Comparison of ENCODE assay signal across 9 cellular contexts in the genomic region with DNA sequence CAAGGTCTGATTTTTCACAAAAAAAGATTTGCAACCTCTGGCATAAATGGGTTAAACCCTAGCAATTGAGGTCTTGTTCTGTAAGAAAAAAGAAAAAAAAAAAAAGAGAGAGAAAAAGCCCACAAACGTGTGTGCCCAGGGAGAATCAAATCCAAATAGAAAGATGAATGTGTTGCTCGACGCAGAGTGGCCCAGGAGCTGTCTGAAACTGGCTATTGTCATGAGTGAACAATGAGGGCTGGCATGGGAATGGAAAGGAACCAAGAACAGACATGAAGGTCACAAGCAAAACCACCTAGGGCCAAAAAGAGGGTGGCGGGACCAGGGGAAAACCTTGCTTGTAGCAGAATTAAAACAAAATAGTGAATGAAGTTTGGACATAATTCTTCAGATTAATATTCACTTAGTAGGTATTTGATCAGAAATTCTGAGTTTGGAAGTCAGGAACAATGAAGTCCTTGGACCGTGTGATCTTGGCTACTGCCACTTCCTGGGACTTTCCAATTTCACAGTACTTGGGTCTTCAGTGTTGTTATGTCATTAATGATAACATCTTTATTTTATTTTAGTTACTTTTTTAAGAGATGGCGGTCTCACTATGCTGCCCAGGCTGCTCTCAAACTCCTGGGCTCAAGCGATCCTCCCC. TPM values are rescaled to one million over a fixed set of nuclear protein-coding genes. Genes with fewer than 3 reads are reported as not detected.
DNase-seq lines count a peak whose midpoint lies in the region; ATAC-seq and TF ChIP-seq lines count a peak whose summit lies in the region.
"Had no signal": no experiment of that assay in that cellular context is flagged by ENCODE, and none has a peak within 500 bp of the region (broad histone marks: within the 10 kb centered on the region; RNA-seq: fewer than 3 reads in every experiment).

No MANE protein-coding gene starts in this region.

- no peaks in the 10 kb centered on the region for H3K9me3 Mint-ChIP-seq in activated B cell treated with CpG ODN at 0.5 μM for 24 hours
- H3K9me3 Mint-ChIP-seq in stimulated activated naive CD8-positive, alpha-beta T cell treated with anti-CD3 and anti-CD28 coated beads, Interleukin-15, amount 100 ng/mL, for 72 hours = no peaks in the 10 kb centered on the region

- H3K4me1 Mint-ChIP-seq in activated B cell treated with CpG ODN at 0.5 μM for 24 hours = peaks cover 73% of the 10 kb centered on the region
- H3K4me1 Mint-ChIP-seq in stimulated activated naive CD8-positive, alpha-beta T cell treated with anti-CD3 and anti-CD28 coated beads, Interleukin-15, amount 100 ng/mL, for 72 hours = peaks cover 74% of the 10 kb centered on the region

- peaks cover 78% of the 10 kb centered on the region for H3F3A ChIP-seq in SK-N-SH (replicated peaks; ENCODE audit: insufficient read depth)

- TF ChIP-seq CTCF in SK-N-SH (IDR thresholded peaks at IDR 0.05) = no peak
- no peak for TF ChIP-seq CTCF in activated B cell treated with CpG ODN at 0.5 μM for 24 hours (IDR thresholded peaks at IDR 0.05)

- H4K20me1 ChIP-seq in SK-N-SH (ENCODE audit: insufficient read depth) = peaks cover 72% of the 10 kb centered on the region

- H3K9ac ChIP-seq in SK-N-SH = peak overlapping the region; percentile 100; the same call in 1 of the 2 replicates

- 36% methylated on average over 7 of the region's 7 CpGs for WGBS in SK-N-SH (ENCODE audit: low lambda C conversion rate)

- H2AFZ ChIP-seq in SK-N-SH (ENCODE audit: low read depth) = no peak overlapping the region

- peaks cover 82% of the 10 kb centered on the region for H3K79me2 ChIP-seq in SK-N-SH (ENCODE audit: insufficient read depth)

- peaks cover 67% of the 10 kb centered on the region for H3K36me3 Mint-ChIP-seq in activated B cell treated with CpG ODN at 0.5 μM for 24 hours (ENCODE audit: low read depth)

- peak overlapping the region; percentile 78 to 89; a peak in 3 of 4 replicates for H3K4me3 ChIP-seq in SK-N-SH (ENCODE audit: low read depth in 2 of 2, low read length in 1 of 2)

- H3K27ac Mint-ChIP-seq in activated B cell treated with CpG ODN at 0.5 μM for 24 hours = peak overlapping the region; percentile 74
- H3K27ac Mint-ChIP-seq in stimulated activated naive CD8-positive, alpha-beta T cell treated with anti-CD3 and anti-CD28 coated beads, Interleukin-15, amount 100 ng/mL, for 72 hours = peak overlapping the region; percentile 81 to 100

- peaks cover 52 to 72% of the 10 kb centered on the region in 2 experiments for H3K36me3 ChIP-seq in SK-N-SH (replicated peaks in 1 of 2; ENCODE audit: control insufficient read depth in 1 of 2, insufficient read depth in 2 of 2, low read length in 1 of 2)

- H3K4me2 ChIP-seq in SK-N-SH = peak overlapping the region; percentile 96

- ATAC-seq in SK-N-SH treated with all-trans-retinoic acid at 6 μM for 48 hours = no peak
- no peak for ATAC-seq in activated B cell treated with CpG ODN at 0.5 μM for 24 hours (ENCODE audit: low read depth)
- ATAC-seq in stimulated activated naive CD8-positive, alpha-beta T cell treated with anti-CD3 and anti-CD28 coated beads, Interleukin-15, amount 100 ng/mL, for 72 hours = no peak
- no peak for ATAC-seq in HG03520 (IDR thresholded peaks at IDR 0.05; ENCODE audit: unreplicated experiment)

- no peaks in the 10 kb centered on the region for H3K27me3 Mint-ChIP-seq in activated B cell treated with CpG ODN at 0.5 μM for 24 hours
- H3K27me3 Mint-ChIP-seq in stimulated activated naive CD8-positive, alpha-beta T cell treated with anti-CD3 and anti-CD28 coated beads, Interleukin-15, amount 100 ng/mL, for 72 hours = no peaks in the 10 kb centered on the region

- CTCF ChIA-PET in SK-N-SH (lab: Yijun Ruan, JAX) (interaction anchor here (0.9 to 2.3 kb wide), 4 partner anchors 13 to 314 kb away, joined by 3 to 11 read pairs (median 4); no protein-coding TSS in a partner anchor), activated B cell treated with CpG ODN at 0.5 μM for 24 hours (lab: Charles Lee) (no interaction called here)

- TF ChIP-seq RAD21 in SK-N-SH (IDR thresholded peaks at IDR 0.05; ENCODE audit: low read length) = no peak

- no peaks in the 10 kb centered on the region for H3K9me2 ChIP-seq in SK-N-SH

- H3K27ac ChIP-seq in SK-N-SH (ENCODE audit: low read depth in 2 of 2, low read length in 1 of 2) = peak overlapping the region; percentile 68 to 97

- DNase-seq in SK-N-SH = no peak
- DNase-seq in activated B cell treated with CpG ODN at 0.5 μM for 24 hours = no peak
- DNase-seq in globus pallidus (ENCODE audit: low spot score) = peak; percentile 82
- no peak for DNase-seq in stimulated activated naive CD8-positive, alpha-beta T cell treated with anti-CD3 and anti-CD28 coated beads, Interleukin-15, amount 100 ng/mL, for 72 hours
- no peak for DNase-seq in stimulated activated CD4-positive, alpha-beta T cell treated with anti-CD3 and anti-CD28 coated beads, Interleukin-4, amount 100 ng/mL, for 24 hours
- no peak for DNase-seq in NCI-H2029 treated with DMSO at 0.1 percent for 48 hours (lab: John Stamatoyannopoulos, UW)
- DNase-seq: ACHN had no signal

- no peak for TF ChIP-seq EP300 in SK-N-SH (IDR thresholded peaks at IDR 0.05; ENCODE audit: borderline replicate concordance in 1 of 2, low read depth in 1 of 2, low read length in 1 of 2)

- H3K27me3 ChIP-seq in SK-N-SH (ENCODE audit: insufficient read depth) = no peaks in the 10 kb centered on the region

- H3K4me1 ChIP-seq in SK-N-SH (ENCODE audit: control insufficient read depth in 1 of 2, insufficient read depth in 2 of 2, low read depth in 1 of 2, low read length in 1 of 2) = peaks cover 39 to 61% of the 10 kb centered on the region in 2 experiments

- H3K9me3 ChIP-seq in SK-N-SH = no peaks in the 10 kb centered on the region

- POLR2A ChIA-PET in SK-N-SH (lab: Yijun Ruan, JAX) = no interaction called here
- POLR2A ChIA-PET in activated B cell treated with CpG ODN at 0.5 μM for 24 hours (lab: Charles Lee) = interaction anchor here (0.7 kb wide), 1 partner anchor 190 kb away, joined by 5 read pairs; no protein-coding TSS in a partner anchor

- intact Hi-C loops in activated B cell treated with CpG ODN at 0.5 μM for 24 hours (cut with micrococcal nuclease) = loop anchor here (5.0 to 10.0 kb wide), 5 partner anchors 58 to 1173 kb away; partner anchors contain the start of genes PER3 and RERE

- H3K4me3 Mint-ChIP-seq in activated B cell treated with CpG ODN at 0.5 μM for 24 hours = peak overlapping the region; percentile 95
- peak overlapping the region; percentile 91 to 99 for H3K4me3 Mint-ChIP-seq in stimulated activated naive CD8-positive, alpha-beta T cell treated with anti-CD3 and anti-CD28 coated beads, Interleukin-15, amount 100 ng/mL, for 72 hours

TF ChIP-seq in SK-N-SH, 30 proteins besides CTCF, POLR2A, EP300 and RAD21 (continues in another document):
- no peak for TF ChIP-seq ZBTB33 (IDR thresholded peaks at IDR 0.05; ENCODE audit: borderline replicate concordance, low read depth)

TF ChIP-seq in SK-N-SH treated with all-trans-retinoic acid at 6 μM for 48 hours, 23 proteins besides CTCF, POLR2A, EP300 and RAD21 (continues in another document):
- TF ChIP-seq CSDC2 (CRISPR knock-in tag; IDR thresholded peaks at IDR 0.05) (no peak), OSR1 (CRISPR knock-in tag; IDR thresholded peaks at IDR 0.05) (no peak), CSRNP3 (CRISPR knock-in tag; IDR thresholded peaks at IDR 0.05) (no peak), ZNF8 (CRISPR knock-in tag; IDR thresholded peaks at IDR 0.05) (no peak), PATZ1 (CRISPR knock-in tag; IDR thresholded peaks at IDR 0.05; ENCODE audit: borderline replicate concordance) (no peak), PPARA (CRISPR knock-in tag; IDR thresholded peaks at IDR 0.05; ENCODE audit: borderline replicate concordance) (no peak)

RNA-seq across cellular contexts. Expression of gene ENO1, which starts 3.1 kb away (rescaled TPM):
- 1,578 and 1,599 TPM in 2 replicates for polyA plus RNA-seq in SK-N-SH (2012; rRNA removed)
- polyA plus RNA-seq in SK-N-SH (2012; cell fraction: cytosol; rRNA removed) = 1,008 and 1,227 TPM in 2 replicates
- polyA plus RNA-seq in SK-N-SH (2012; cell fraction: nucleus; rRNA removed) = 1,203 and 1,510 TPM in 2 replicates
- total RNA-seq in activated B cell treated with CpG ODN at 0.5 μM for 24 hours = 837 and 886 TPM in 2 replicates

RNA-seq across cellular contexts. Expression of gene RERE, which starts 57.9 kb away (rescaled TPM):
- polyA plus RNA-seq in SK-N-SH (2012; rRNA removed) = 4.1 and 8.1 TPM in 2 replicates
- polyA plus RNA-seq in SK-N-SH (2012; cell fraction: cytosol; rRNA removed) = 8.4 and 12.9 TPM in 2 replicates
- polyA plus RNA-seq in SK-N-SH (2012; cell fraction: nucleus; rRNA removed) = 36.4 and 41.6 TPM in 2 replicates
- total RNA-seq in activated B cell treated with CpG ODN at 0.5 μM for 24 hours = 90.5 and 98.8 TPM in 2 replicates
